1 cellular context compared by ENCODE assay signal in the genomic region with DNA sequence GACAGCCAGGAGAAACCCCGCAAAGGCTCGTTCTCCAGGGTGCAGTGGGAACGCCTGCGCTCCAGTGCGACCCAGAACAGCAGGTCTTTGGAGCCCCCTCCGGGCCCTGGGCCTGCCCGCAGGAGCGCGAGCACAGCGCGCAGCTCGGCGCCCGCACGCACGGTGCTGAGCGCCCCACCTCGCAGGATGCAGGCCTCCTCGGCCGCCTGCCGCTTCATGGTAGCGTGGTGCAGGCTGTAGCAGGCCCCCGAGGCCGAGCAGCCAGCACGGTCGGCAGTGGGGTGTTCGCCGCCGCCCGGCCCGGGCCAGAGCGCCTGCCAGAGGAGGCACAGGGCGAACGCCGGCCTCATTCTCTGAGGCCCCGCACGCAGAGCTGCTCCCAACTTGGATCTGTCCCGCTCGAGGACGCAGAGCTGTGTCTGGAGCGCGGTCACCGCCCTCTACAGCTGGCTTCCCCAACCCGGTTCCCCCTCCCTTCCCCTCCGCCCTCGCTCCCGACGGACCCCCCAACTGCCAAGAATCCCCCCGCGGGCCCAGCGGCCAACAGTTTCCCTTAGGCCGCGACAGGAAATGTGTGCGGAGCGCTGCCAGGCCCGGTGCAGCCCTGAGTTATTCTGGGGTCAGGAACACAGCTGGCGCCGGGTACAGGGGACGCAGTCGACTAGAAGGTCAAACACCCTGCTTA.
TF ChIP-seq lines count a peak whose summit lies in the region.

TSS of gene CLEC14A (minus strand) at position 421 of the 685 bp plus-strand sequence. CDS start at position 350, 71 bp downstream.

TF ChIP-seq in GM23338, 12 proteins besides CTCF, POLR2A, EP300 and RAD21 (continued from another document):
- TF ChIP-seq ZNF462 (CRISPR knock-in tag; IDR thresholded peaks at IDR 0.05) (no peak), NANOG (IDR thresholded peaks at IDR 0.05; ENCODE audit: borderline replicate concordance) (no peak), ZNF331 (CRISPR knock-in tag; IDR thresholded peaks at IDR 0.05; ENCODE audit: low read depth) (no peak), EZH2phosphoT487 (IDR thresholded peaks at IDR 0.05; ENCODE audit: unreplicated experiment) (no peak), EZH2 (IDR thresholded peaks at IDR 0.05; ENCODE audit: low read depth, unreplicated experiment) (peak; percentile 69), CREB1 (CRISPR knock-in tag; IDR thresholded peaks at IDR 0.05; ENCODE audit: low read depth) (no peak)
- TF ChIP-seq, protein P1, sequence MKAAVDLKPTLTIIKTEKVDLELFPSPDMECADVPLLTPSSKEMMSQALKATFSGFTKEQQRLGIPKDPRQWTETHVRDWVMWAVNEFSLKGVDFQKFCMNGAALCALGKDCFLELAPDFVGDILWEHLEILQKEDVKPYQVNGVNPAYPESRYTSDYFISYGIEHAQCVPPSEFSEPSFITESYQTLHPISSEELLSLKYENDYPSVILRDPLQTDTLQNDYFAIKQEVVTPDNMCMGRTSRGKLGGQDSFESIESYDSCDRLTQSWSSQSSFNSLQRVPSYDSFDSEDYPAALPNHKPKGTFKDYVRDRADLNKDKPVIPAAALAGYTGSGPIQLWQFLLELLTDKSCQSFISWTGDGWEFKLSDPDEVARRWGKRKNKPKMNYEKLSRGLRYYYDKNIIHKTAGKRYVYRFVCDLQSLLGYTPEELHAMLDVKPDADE (IDR thresholded peaks at IDR 0.05), result no peak
